In genomic region chr7:107824858-107825257, GRCh38 we compare ENCODE assay signal across 30 cellular contexts. TPM values are rescaled to one million over a fixed set of nuclear protein-coding genes. Genes with fewer than 3 reads are reported as not detected.
"Had no signal": no experiment of that assay in that cellular context is flagged by ENCODE, and none has a peak within 500 bp of the region (broad histone marks: within the 10 kb centered on the region; RNA-seq: fewer than 3 reads in every experiment).

No MANE protein-coding gene starts in this region.

- H3K27me3 ChIP-seq: stomach, suprapubic skin, testis, thyroid gland, tibial artery, tibial nerve, transverse colon, upper lobe of left lung, upper lobe of right lung, uterus, vagina had no signal

- H3K27ac ChIP-seq: stomach, suprapubic skin, testis, thoracic aorta, thyroid gland, tibial artery, tibial nerve, transverse colon, upper lobe of left lung, upper lobe of right lung, uterus, vagina had no signal

- H3K36me3 ChIP-seq: stomach, suprapubic skin, thoracic aorta, thyroid gland, tibial artery, tibial nerve, transverse colon, upper lobe of left lung, upper lobe of right lung, uterus, vagina had no signal

- H3K4me3 Mint-ChIP-seq: stimulated activated memory B cell treated with anti-CD40 and anti-IgM and Interleukin-4, amounts not matched to agents 10 μg/mL and 1 μg/mL and 100 μg/mL, for 72 hours; stimulated activated naive B cell treated with anti-CD40 and anti-IgM and Interleukin-4, amounts not matched to agents 10 μg/mL and 1 μg/mL and 100 μg/mL, for 72 hours; stimulated activated naive CD8-positive, alpha-beta T cell treated with anti-CD3 and anti-CD28 coated beads, Interleukin-15, amount 100 ng/mL, for 72 hours; stimulated activated naive CD8-positive, alpha-beta T cell treated with anti-CD3 and anti-CD28 coated beads, Interleukin-15, Interleukin-2, amounts not matched to agents 100 ng/mL and 50 ng/mL, for 24 hours; type B pancreatic cell had no signal

- DNase-seq: stimulated activated CD4-positive, alpha-beta T cell treated with anti-CD3 and anti-CD28 coated beads, Interleukin-2, amount 100 ng/mL, for 48 hours; stimulated activated CD4-positive, alpha-beta T cell treated with anti-CD3 and anti-CD28 coated beads, Interleukin-4, amount 100 ng/mL, for 1 hour; stimulated activated CD4-positive, alpha-beta T cell treated with anti-CD3 and anti-CD28 coated beads, Interleukin-4, amount 100 ng/mL, for 24 hours; stimulated activated CD4-positive, alpha-beta T cell treated with anti-CD3 and anti-CD28 coated beads, Interleukin-4, amount 100 ng/mL, for 4 hours; stimulated activated CD8-positive, alpha-beta memory T cell treated with anti-CD3 and anti-CD28 coated beads, Interleukin-4, amount 100 ng/mL, for 48 hours; stimulated activated naive B cell treated with anti-CD40 and anti-IgM and Interleukin-4, amounts not matched to agents 10 μg/mL and 1 μg/mL and 100 μg/mL, for 72 hours; stimulated activated naive CD4-positive, alpha-beta T cell; stimulated activated naive CD4-positive, alpha-beta T cell treated with Interleukin-2 at 50 U/mL for 16 hours; stimulated activated naive CD8-positive, alpha-beta T cell treated with anti-CD3 and anti-CD28 coated beads, Interleukin-15, amount 100 ng/mL, for 72 hours; stimulated activated naive CD8-positive, alpha-beta T cell treated with anti-CD3 and anti-CD28 coated beads, Interleukin-15, Interleukin-2, amounts not matched to agents 100 U/mL and 50 U/mL, for 24 hours; stomach; substantia nigra; testis; thyroid gland; tibial artery; transverse colon; trophoblast cell; upper lobe of left lung; upper lobe of right lung; uterus had no signal

- H3K4me1 ChIP-seq: stomach, suprapubic skin, testis, thyroid gland, tibial artery, tibial nerve, upper lobe of left lung, upper lobe of right lung, uterus, vagina had no signal

- H3K4me1 Mint-ChIP-seq: stimulated activated memory B cell treated with anti-CD40 and anti-IgM and Interleukin-4, amounts not matched to agents 10 μg/mL and 1 μg/mL and 100 μg/mL, for 72 hours; stimulated activated naive B cell treated with anti-CD40 and anti-IgM and Interleukin-4, amounts not matched to agents 10 μg/mL and 1 μg/mL and 100 μg/mL, for 72 hours; stimulated activated naive CD8-positive, alpha-beta T cell treated with anti-CD3 and anti-CD28 coated beads, Interleukin-15, amount 100 ng/mL, for 72 hours had no signal

- H3K36me3 Mint-ChIP-seq: stimulated activated memory B cell treated with anti-CD40 and anti-IgM and Interleukin-4, amounts not matched to agents 10 μg/mL and 1 μg/mL and 100 μg/mL, for 72 hours; type B pancreatic cell had no signal

- FAIRE-seq: urothelium cell line had no signal

- H3K4me3 ChIP-seq: stomach, suprapubic skin, testis, thoracic aorta, thyroid gland, tibial artery, tibial nerve, transverse colon, upper lobe of left lung, upper lobe of right lung, uterus, vagina had no signal

- H3K9me3 Mint-ChIP-seq: stimulated activated naive CD8-positive, alpha-beta T cell treated with anti-CD3 and anti-CD28 coated beads, Interleukin-15, amount 100 ng/mL, for 72 hours; stimulated activated naive CD8-positive, alpha-beta T cell treated with anti-CD3 and anti-CD28 coated beads, Interleukin-15, Interleukin-2, amounts not matched to agents 100 ng/mL and 50 ng/mL, for 24 hours had no signal

- H3K9me3 ChIP-seq: stomach, suprapubic skin, testis, thoracic aorta, thyroid gland, tibial artery, transverse colon, upper lobe of left lung, upper lobe of right lung, uterus, vagina had no signal

- H3K27ac Mint-ChIP-seq: stimulated activated memory B cell treated with anti-CD40 and anti-IgM and Interleukin-4, amounts not matched to agents 10 μg/mL and 1 μg/mL and 100 μg/mL, for 72 hours; stimulated activated naive B cell treated with anti-CD40 and anti-IgM and Interleukin-4, amounts not matched to agents 10 μg/mL and 1 μg/mL and 100 μg/mL, for 72 hours; stimulated activated naive CD8-positive, alpha-beta T cell treated with anti-CD3 and anti-CD28 coated beads, Interleukin-15, amount 100 ng/mL, for 72 hours; stimulated activated naive CD8-positive, alpha-beta T cell treated with anti-CD3 and anti-CD28 coated beads, Interleukin-15, Interleukin-2, amounts not matched to agents 100 ng/mL and 50 ng/mL, for 24 hours; type B pancreatic cell had no signal

- ATAC-seq: stimulated activated memory B cell treated with anti-CD40 and anti-IgM and Interleukin-4, amounts not matched to agents 10 μg/mL and 1 μg/mL and 100 μg/mL, for 72 hours; stimulated activated naive B cell treated with anti-CD40 and anti-IgM and Interleukin-4, amounts not matched to agents 10 μg/mL and 1 μg/mL and 100 μg/mL, for 72 hours; stimulated activated naive CD8-positive, alpha-beta T cell treated with anti-CD3 and anti-CD28 coated beads, Interleukin-15, amount 100 ng/mL, for 72 hours; stimulated activated naive CD8-positive, alpha-beta T cell treated with anti-CD3 and anti-CD28 coated beads, Interleukin-15, Interleukin-2, amounts not matched to agents 100 U/mL and 50 U/mL, for 24 hours; upper lobe of right lung had no signal

RNA-seq across cellular contexts. Expression of gene SLC26A3, which starts 21.8 kb away (rescaled TPM):
- total RNA-seq: temporal lobe, thoracic aorta, tibial nerve, upper lobe of right lung, urinary bladder, vagina had no signal
